ENCODE assay signal across 8 cellular contexts in the genomic region with DNA sequence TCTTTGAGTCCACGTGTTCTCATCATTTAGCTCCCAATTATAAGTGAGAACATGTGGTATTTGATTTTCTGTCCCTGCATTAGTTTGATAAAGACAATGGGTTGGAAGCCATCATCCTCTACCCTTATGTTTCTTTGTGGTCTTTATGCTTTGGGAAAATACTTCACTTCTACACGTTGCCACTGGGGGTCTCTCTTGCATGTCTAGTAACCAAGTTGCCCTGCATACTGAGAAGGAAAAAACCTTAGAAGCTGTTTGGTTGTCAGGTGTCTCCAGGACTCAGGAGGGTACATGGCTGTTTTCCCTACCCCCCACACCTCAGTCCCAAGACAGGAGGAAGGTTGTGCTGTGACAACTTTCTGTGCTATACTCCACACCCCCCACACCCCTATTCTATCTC.
A peak's percentile ranks its signal among the peaks of the same experiment; 100 is the strongest.
DNase-seq lines count a peak whose midpoint lies in the region; ATAC-seq, FAIRE-seq and TF ChIP-seq lines count a peak whose summit lies in the region.
"Not testable (repeated sequence)": the region's sequence is repeated elsewhere in the genome, so short reads cannot be mapped to it uniquely, and the experiment has no call there.

No MANE protein-coding gene starts in this region.

- H3K27ac Mint-ChIP-seq in Calu3 (ENCODE audit: unreplicated experiment): not testable (repeated sequence)

- FAIRE-seq in bronchial epithelial cell (lab: Jason Lieb, UNC): not testable (repeated sequence)
- FAIRE-seq in pancreas (lab: Jason Lieb, UNC): peak; percentile 77

- not testable (repeated sequence) for H2AFZ ChIP-seq in MM.1S (ENCODE audit: low read length)

- not testable (repeated sequence) for H3F3A ChIP-seq in MM.1S (ENCODE audit: insufficient read depth, low read length)

- in situ Hi-C loops in Panc1 (cut with HindIII; ENCODE audit: low pct_unique_long_range_greater_than_20kb, low sequenced_read_pairs): not testable (repeated sequence)

- H3K9me3 ChIP-seq in MM.1S (replicated peaks; ENCODE audit: insufficient read depth, low read length); Panc1 (ENCODE audit: control insufficient read depth, insufficient read depth, low read depth, low read length); pancreas: not testable (repeated sequence)

- H3K4me3 Mint-ChIP-seq in Calu3 (ENCODE audit: low read depth, unreplicated experiment): not testable (repeated sequence)

- CTCF ChIA-PET in Calu3 (lab: Charles Lee); Panc1 (lab: Charles Lee): not testable (repeated sequence)

- 17 to 21% methylated on average over 2 of the region's 2 CpGs for WGBS in pancreas, 2 donors

- not testable (repeated sequence) for BruUV-seq in Calu3 (replicated peaks; lab: Mats Ljungman, UMichigan); Panc1 (replicated peaks; lab: Mats Ljungman, UMichigan)

- H3K9ac ChIP-seq in MM.1S (ENCODE audit: low read length): not testable (repeated sequence)

- H3K27me3 Mint-ChIP-seq in Calu3 (ENCODE audit: unreplicated experiment): not testable (repeated sequence)

- intact Hi-C loops in Calu3 (cut with micrococcal nuclease; ENCODE audit: unreplicated experiment); Panc1 (cut with micrococcal nuclease; ENCODE audit: unreplicated experiment); pancreas (cut with DNase I): not testable (repeated sequence)

- not testable (repeated sequence) for H3K4me2 ChIP-seq in MM.1S (ENCODE audit: low read depth, low read length)

- not testable (repeated sequence) for H3K36me3 ChIP-seq in MM.1S (replicated peaks; ENCODE audit: insufficient read depth, low read length); Panc1 (ENCODE audit: control insufficient read depth, insufficient read depth, low read length); bronchial epithelial cell (ENCODE audit: control insufficient read depth, insufficient read depth, low read length); pancreas

- H3K79me2 ChIP-seq in MM.1S (ENCODE audit: low read length): not testable (repeated sequence)

- not testable (repeated sequence) for H3K4me1 Mint-ChIP-seq in Calu3 (ENCODE audit: low read depth, unreplicated experiment)

- H3K9me2 ChIP-seq in MM.1S (replicated peaks; ENCODE audit: insufficient read depth, low read length): not testable (repeated sequence)

- peak; percentile 10 for DNase-seq in Calu3
- DNase-seq in MM.1S; Panc1 (ENCODE audit: low read depth, low spot score); bronchial epithelial cell (ENCODE audit: low read depth); pancreas: not testable (repeated sequence)
- DNase-seq in iPS-NIHi11 (ENCODE audit: low spot score): peak; percentile 11

- not testable (repeated sequence) for H3K4me1 ChIP-seq in MM.1S (ENCODE audit: low read length); Panc1 (ENCODE audit: control insufficient read depth, insufficient read depth, low read length); pancreas

- not testable (repeated sequence) for H3K4me3 ChIP-seq in MM.1S (ENCODE audit: low read length); Panc1 (ENCODE audit: low read depth in 2 of 2, low read length in 2 of 2); bronchial epithelial cell (ENCODE audit: low read depth, low read length); pancreas

- H3K27ac ChIP-seq in MM.1S (ENCODE audit: low read length); Panc1 (ENCODE audit: low read length); pancreas: not testable (repeated sequence)

- POLR2A ChIA-PET in Panc1 (lab: Charles Lee): not testable (repeated sequence)

- H3K36me3 Mint-ChIP-seq in Calu3 (ENCODE audit: insufficient read depth, unreplicated experiment): not testable (repeated sequence)

- H3K27me3 ChIP-seq in MM.1S (replicated peaks; ENCODE audit: insufficient read depth, low read length); Panc1 (ENCODE audit: control insufficient read depth, insufficient read depth, low read length); bronchial epithelial cell (ENCODE audit: control insufficient read depth, insufficient read depth, low read length); pancreas: not testable (repeated sequence)

- ATAC-seq in GM18907 (IDR thresholded peaks at IDR 0.05; ENCODE audit: unreplicated experiment): peak; percentile 71
- peak; percentile 68 for ATAC-seq in HG02884 (IDR thresholded peaks at IDR 0.05; ENCODE audit: unreplicated experiment)
- ATAC-seq in Panc1: not testable (repeated sequence)
- ATAC-seq in pancreas: peak in 2 of 4 donors; percentile 47 to 52

- not testable (repeated sequence) for H4K20me1 ChIP-seq in MM.1S (ENCODE audit: insufficient read depth, low read length)

- TF ChIP-seq CTCF in Calu3 (IDR thresholded peaks at IDR 0.05; ENCODE audit: unreplicated experiment); pancreas (IDR thresholded peaks at IDR 0.05): not testable (repeated sequence)
- TF ChIP-seq CTCF in MM.1S (IDR thresholded peaks at IDR 0.05; ENCODE audit: low read length) (peak; percentile 25), Panc1 (IDR thresholded peaks at IDR 0.05) (peak; percentile 33), bronchial epithelial cell (IDR thresholded peaks at IDR 0.05; ENCODE audit: insufficient read depth, low read length, severe bottlenecking) (peak; percentile 14)

- not testable (repeated sequence) for H3K9me3 Mint-ChIP-seq in Calu3 (ENCODE audit: low read depth, unreplicated experiment)
